In the genomic region with DNA sequence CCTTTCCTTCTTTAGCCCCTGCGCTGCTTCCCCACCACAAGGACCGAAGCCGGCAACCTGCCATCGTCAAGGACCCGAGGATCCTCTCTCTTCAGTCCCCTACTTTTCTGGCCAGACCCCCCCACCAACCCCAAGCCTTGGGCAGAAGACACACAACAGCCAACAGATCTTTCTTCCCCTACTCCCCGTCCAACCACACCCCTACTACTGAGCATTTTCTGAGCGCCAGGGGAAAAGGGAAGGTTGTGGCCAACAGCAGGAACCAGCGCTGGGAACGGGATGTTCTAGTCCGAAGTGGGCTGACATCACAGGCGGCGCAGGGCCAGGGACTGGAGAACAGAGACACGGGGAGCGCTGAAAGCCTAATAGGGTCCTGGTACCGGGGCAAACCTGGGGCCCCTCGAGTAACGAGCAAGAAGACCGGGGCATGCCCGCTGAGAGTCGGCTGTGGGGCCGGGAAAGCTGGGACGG, we compare ENCODE assay signal across 9 cellular contexts. TPM values are rescaled to one million over a fixed set of nuclear protein-coding genes. Genes with fewer than 3 reads are reported as not detected.
DNase-seq lines count a peak whose midpoint lies in the region; ATAC-seq and TF ChIP-seq lines count a peak whose summit lies in the region.
"Had no signal": no experiment of that assay in that cellular context is flagged by ENCODE, and none has a peak within 500 bp of the region (broad histone marks: within the 10 kb centered on the region; RNA-seq: fewer than 3 reads in every experiment).

No MANE protein-coding gene starts in this region.

- TF ChIP-seq CTCF in fibroblast of villous mesenchyme (IDR thresholded peaks at IDR 0.05; ENCODE audit: insufficient read depth, low read depth, low read length), result no peak
- no peak for TF ChIP-seq CTCF in neural cell (IDR thresholded peaks at IDR 0.05; ENCODE audit: poor library complexity, severe bottlenecking)

- H3K9me3 ChIP-seq in BLaER1 treated with 17β-estradiol and CSF1 and Interleukin-3, amounts not matched to agents 10 nM and 100 nM (replicated peaks in 1 of 11), result no peaks in the 10 kb centered on the region
- no peaks in the 10 kb centered on the region for H3K9me3 ChIP-seq in neural cell (ENCODE audit: low read length)

- peak overlapping the region; percentile 84 to 96 (median 87) for H3K9ac ChIP-seq in BLaER1 treated with 17β-estradiol and CSF1 and Interleukin-3, amounts not matched to agents 10 nM and 100 nM
- peak overlapping the region; percentile 95 for H3K9ac ChIP-seq in neural cell (ENCODE audit: low read length)

- peaks cover 16 to 62% (median 40%) of the 10 kb centered on the region in 11 experiments for H4K20me1 ChIP-seq in BLaER1 treated with 17β-estradiol and CSF1 and Interleukin-3, amounts not matched to agents 10 nM and 100 nM
- H4K20me1 ChIP-seq in neural cell (ENCODE audit: insufficient read depth), result no peaks in the 10 kb centered on the region

- peaks cover 34 to 41% (median 40%) of the 10 kb centered on the region in 11 experiments for H3K36me3 ChIP-seq in BLaER1 treated with 17β-estradiol and CSF1 and Interleukin-3, amounts not matched to agents 10 nM and 100 nM
- no peaks in the 10 kb centered on the region for H3K36me3 ChIP-seq in neural cell (ENCODE audit: insufficient read depth, low read length)

- no peaks in the 10 kb centered on the region for H3K27me3 ChIP-seq in BLaER1 treated with 17β-estradiol and CSF1 and Interleukin-3, amounts not matched to agents 10 nM and 100 nM
- H3K27me3 ChIP-seq in neural cell (ENCODE audit: insufficient read depth, low read depth, low read length), result no peaks in the 10 kb centered on the region

- H3K4me3 Mint-ChIP-seq in activated CD8-positive, alpha-beta T cell treated with anti-CD3 and anti-CD28 coated beads, Interleukin-2, amount 10 ng/mL, durations not matched to agents 7 days and 5 days, result peak overlapping the region; percentile 85

- no peaks in the 10 kb centered on the region for H3K79me2 ChIP-seq in neural cell (replicated peaks; ENCODE audit: insufficient read depth, low read length)

- H2AFZ ChIP-seq in neural cell (ENCODE audit: low read depth, low read length), result peak overlapping the region; percentile 2

- peaks cover 47 to 63% (median 51%) of the 10 kb centered on the region in 10 experiments for H3K4me1 ChIP-seq in BLaER1 treated with 17β-estradiol and CSF1 and Interleukin-3, amounts not matched to agents 10 nM and 100 nM

- peaks cover 23% of the 10 kb centered on the region for H3K36me3 Mint-ChIP-seq in activated CD8-positive, alpha-beta T cell treated with anti-CD3 and anti-CD28 coated beads, Interleukin-2, amount 10 ng/mL, durations not matched to agents 7 days and 5 days (ENCODE audit: low read depth)

- no peaks in the 10 kb centered on the region for H3K27me3 Mint-ChIP-seq in activated CD8-positive, alpha-beta T cell treated with anti-CD3 and anti-CD28 coated beads, Interleukin-2, amount 10 ng/mL, durations not matched to agents 7 days and 5 days (ENCODE audit: low read depth)

- peak overlapping the region; percentile 60 to 92 (median 80) for H3K4me3 ChIP-seq in BLaER1 treated with 17β-estradiol and CSF1 and Interleukin-3, amounts not matched to agents 10 nM and 100 nM
- peak overlapping the region; percentile 87 for H3K4me3 ChIP-seq in fibroblast of villous mesenchyme (ENCODE audit: low read depth, low read length)
- H3K4me3 ChIP-seq in neural cell (ENCODE audit: low read length), result peak overlapping the region; percentile 92

- peaks cover 15% of the 10 kb centered on the region for H3K4me1 Mint-ChIP-seq in activated CD8-positive, alpha-beta T cell treated with anti-CD3 and anti-CD28 coated beads, Interleukin-2, amount 10 ng/mL, durations not matched to agents 7 days and 5 days (ENCODE audit: low read depth)

- H3K9me2 ChIP-seq in neural cell (ENCODE audit: insufficient read depth, low read length), result no peaks in the 10 kb centered on the region

- DNase-seq in HK-2 (ENCODE audit: unreplicated experiment) (peak; percentile 60), fibroblast of villous mesenchyme (ENCODE audit: low read depth) (peak; percentile 81), retina (no peak), NCI-H774 (lab: John Stamatoyannopoulos, UW) (no peak)
- DNase-seq in activated CD8-positive, alpha-beta T cell treated with anti-CD3 and anti-CD28 coated beads, Interleukin-2, amount 10 ng/mL, durations not matched to agents 7 days and 5 days, result no peak

- H3K27ac Mint-ChIP-seq in activated CD8-positive, alpha-beta T cell treated with anti-CD3 and anti-CD28 coated beads, Interleukin-2, amount 10 ng/mL, durations not matched to agents 7 days and 5 days, result peak overlapping the region; percentile 91

- H3K9me3 Mint-ChIP-seq in activated CD8-positive, alpha-beta T cell treated with anti-CD3 and anti-CD28 coated beads, Interleukin-2, amount 10 ng/mL, durations not matched to agents 7 days and 5 days (ENCODE audit: insufficient read depth), result no peaks in the 10 kb centered on the region

- peaks cover 6% of the 10 kb centered on the region for H3F3A ChIP-seq in neural cell (ENCODE audit: insufficient read depth, low read length, poor library complexity, severe bottlenecking)

- TF ChIP-seq EP300 in neural cell (conservative IDR thresholded peaks at IDR 0.05; ENCODE audit: poor library complexity, severe bottlenecking), result no peak

- POLR2A ChIA-PET in activated CD8-positive, alpha-beta T cell treated with anti-CD3 and anti-CD28 coated beads, Interleukin-2, amount 10 ng/mL, durations not matched to agents 7 days and 5 days (lab: Charles Lee), result interaction anchor here (0.7 to 8.1 kb wide), 7 partner anchors 12 to 95 kb away, joined by 3 to 164 read pairs (median 5); a partner anchor contains a TSS

- ATAC-seq in activated CD8-positive, alpha-beta T cell treated with anti-CD3 and anti-CD28 coated beads, Interleukin-2, amount 10 ng/mL, durations not matched to agents 7 days and 5 days, result no peak
- ATAC-seq in GM18868 (IDR thresholded peaks at IDR 0.05; ENCODE audit: unreplicated experiment), result no peak

- peak overlapping the region; percentile 82 to 99 (median 97) for H3K4me2 ChIP-seq in BLaER1 treated with 17β-estradiol and CSF1 and Interleukin-3, amounts not matched to agents 10 nM and 100 nM
- peak overlapping the region; percentile 89 for H3K4me2 ChIP-seq in neural cell (ENCODE audit: low read length)

- peak overlapping the region; percentile 85 to 97 (median 88) for H3K27ac ChIP-seq in BLaER1 treated with 17β-estradiol and CSF1 and Interleukin-3, amounts not matched to agents 10 nM and 100 nM
- peak overlapping the region; percentile 95 for H3K27ac ChIP-seq in neural cell (ENCODE audit: low read length)

- CTCF ChIA-PET in activated CD8-positive, alpha-beta T cell treated with anti-CD3 and anti-CD28 coated beads, Interleukin-2, amount 10 ng/mL, durations not matched to agents 7 days and 5 days (lab: Charles Lee), result interaction anchor here (1.0 to 14.0 kb wide), 2 partner anchors 13 to 32 kb away, joined by 3 to 165 read pairs; no protein-coding TSS in a partner anchor

- TF ChIP-seq RAD21 in neural cell (conservative IDR thresholded peaks at IDR 0.05), result no peak

TF ChIP-seq in neural cell, 6 proteins besides CTCF, POLR2A, EP300 and RAD21 (continues in another document):
- TF ChIP-seq MXI1 (conservative IDR thresholded peaks at IDR 0.05; ENCODE audit: poor library complexity, severe bottlenecking), result no peak
- TF ChIP-seq, protein P1, sequence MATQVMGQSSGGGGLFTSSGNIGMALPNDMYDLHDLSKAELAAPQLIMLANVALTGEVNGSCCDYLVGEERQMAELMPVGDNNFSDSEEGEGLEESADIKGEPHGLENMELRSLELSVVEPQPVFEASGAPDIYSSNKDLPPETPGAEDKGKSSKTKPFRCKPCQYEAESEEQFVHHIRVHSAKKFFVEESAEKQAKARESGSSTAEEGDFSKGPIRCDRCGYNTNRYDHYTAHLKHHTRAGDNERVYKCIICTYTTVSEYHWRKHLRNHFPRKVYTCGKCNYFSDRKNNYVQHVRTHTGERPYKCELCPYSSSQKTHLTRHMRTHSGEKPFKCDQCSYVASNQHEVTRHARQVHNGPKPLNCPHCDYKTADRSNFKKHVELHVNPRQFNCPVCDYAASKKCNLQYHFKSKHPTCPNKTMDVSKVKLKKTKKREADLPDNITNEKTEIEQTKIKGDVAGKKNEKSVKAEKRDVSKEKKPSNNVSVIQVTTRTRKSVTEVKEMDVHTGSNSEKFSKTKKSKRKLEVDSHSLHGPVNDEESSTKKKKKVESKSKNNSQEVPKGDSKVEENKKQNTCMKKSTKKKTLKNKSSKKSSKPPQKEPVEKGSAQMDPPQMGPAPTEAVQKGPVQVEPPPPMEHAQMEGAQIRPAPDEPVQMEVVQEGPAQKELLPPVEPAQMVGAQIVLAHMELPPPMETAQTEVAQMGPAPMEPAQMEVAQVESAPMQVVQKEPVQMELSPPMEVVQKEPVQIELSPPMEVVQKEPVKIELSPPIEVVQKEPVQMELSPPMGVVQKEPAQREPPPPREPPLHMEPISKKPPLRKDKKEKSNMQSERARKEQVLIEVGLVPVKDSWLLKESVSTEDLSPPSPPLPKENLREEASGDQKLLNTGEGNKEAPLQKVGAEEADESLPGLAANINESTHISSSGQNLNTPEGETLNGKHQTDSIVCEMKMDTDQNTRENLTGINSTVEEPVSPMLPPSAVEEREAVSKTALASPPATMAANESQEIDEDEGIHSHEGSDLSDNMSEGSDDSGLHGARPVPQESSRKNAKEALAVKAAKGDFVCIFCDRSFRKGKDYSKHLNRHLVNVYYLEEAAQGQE (IDR thresholded peaks at IDR 0.05; ENCODE audit: borderline replicate concordance), result no peak

RNA-seq across cellular contexts. Expression of a gene that starts 0.5 kb away (rescaled TPM):
- 10 to 100 TPM; 35.0 to 38.1 TPM for total RNA-seq in activated CD8-positive, alpha-beta T cell treated with anti-CD3 and anti-CD28 coated beads, Interleukin-2, amount 10 ng/mL, durations not matched to agents 7 days and 5 days
- 5.5 and 12.5 TPM in 2 replicates for total RNA-seq in fibroblast of villous mesenchyme
- polyA plus RNA-seq in neural cell, result 1.9 and 2.0 TPM in 2 replicates
- polyA minus RNA-seq in neural cell, result 16.8 and 20.2 TPM in 2 replicates

RNA-seq across cellular contexts. Expression of a gene that starts 11.1 kb away (rescaled TPM):
- total RNA-seq in activated CD8-positive, alpha-beta T cell treated with anti-CD3 and anti-CD28 coated beads, Interleukin-2, amount 10 ng/mL, durations not matched to agents 7 days and 5 days, result 10 to 100 TPM; 56.3 to 56.7 TPM
- total RNA-seq in fibroblast of villous mesenchyme, result 5.6 and 6.1 TPM in 2 replicates
- 91.6 and 98.3 TPM in 2 replicates for polyA plus RNA-seq in neural cell
- polyA minus RNA-seq in neural cell, result 80.3 and 88.3 TPM in 2 replicates

RNA-seq across cellular contexts. Expression of a gene that starts 24.5 kb away (rescaled TPM):
- total RNA-seq in activated CD8-positive, alpha-beta T cell treated with anti-CD3 and anti-CD28 coated beads, Interleukin-2, amount 10 ng/mL, durations not matched to agents 7 days and 5 days, result 10 to 100 TPM; 39.6 to 44.1 TPM
- total RNA-seq in fibroblast of villous mesenchyme, result 15.5 and 23.7 TPM in 2 replicates
- 23.3 and 31.7 TPM in 2 replicates for polyA plus RNA-seq in neural cell
- 46.0 and 56.4 TPM in 2 replicates for polyA minus RNA-seq in neural cell

RNA-seq across cellular contexts. Expression of a gene that starts 27.8 kb away (rescaled TPM):
- total RNA-seq in activated CD8-positive, alpha-beta T cell treated with anti-CD3 and anti-CD28 coated beads, Interleukin-2, amount 10 ng/mL, durations not matched to agents 7 days and 5 days, result under 1 TPM in 1 of 2 experiments, not detected in 1; 0.29 TPM
- total RNA-seq in fibroblast of villous mesenchyme, result not detected in 2 replicates
- 7.3 and 15.3 TPM in 2 replicates for polyA plus RNA-seq in neural cell
- polyA minus RNA-seq in neural cell, result 2.4 TPM in 1 of 2 replicates, not detected in the other
- total RNA-seq: SK-MEL-5 had no signal

RNA-seq across cellular contexts. Expression of a gene that starts 33.4 kb away (rescaled TPM):
- total RNA-seq in activated CD8-positive, alpha-beta T cell treated with anti-CD3 and anti-CD28 coated beads, Interleukin-2, amount 10 ng/mL, durations not matched to agents 7 days and 5 days, result not detected
- not detected in 2 replicates for total RNA-seq in fibroblast of villous mesenchyme
- 0.77 and 1.6 TPM in 2 replicates for polyA plus RNA-seq in neural cell
- polyA minus RNA-seq in neural cell, result 0.73 and 0.81 TPM in 2 replicates
- total RNA-seq: SK-MEL-5 had no signal

Comparison
In these comparisons a context has a peak if more than half of its experiments do, and no peak if none do; other contexts are left out.
1. DNase-seq: peak in HK-2 (single experiment) and fibroblast of villous mesenchyme (single experiment); none in activated CD8-positive, alpha-beta T cell treated with anti-CD3 and anti-CD28 coated beads, Interleukin-2, amount 10 ng/mL, durations not matched to agents 7 days and 5 days (single experiment), retina (single experiment) and NCI-H774 (single experiment).
2. Peak in every context shown above with its lines, with median percentiles within 50 percentile points of each other: H3K4me3 ChIP-seq.